ENCODE assay signal across 13 cellular contexts in the genomic region with DNA sequence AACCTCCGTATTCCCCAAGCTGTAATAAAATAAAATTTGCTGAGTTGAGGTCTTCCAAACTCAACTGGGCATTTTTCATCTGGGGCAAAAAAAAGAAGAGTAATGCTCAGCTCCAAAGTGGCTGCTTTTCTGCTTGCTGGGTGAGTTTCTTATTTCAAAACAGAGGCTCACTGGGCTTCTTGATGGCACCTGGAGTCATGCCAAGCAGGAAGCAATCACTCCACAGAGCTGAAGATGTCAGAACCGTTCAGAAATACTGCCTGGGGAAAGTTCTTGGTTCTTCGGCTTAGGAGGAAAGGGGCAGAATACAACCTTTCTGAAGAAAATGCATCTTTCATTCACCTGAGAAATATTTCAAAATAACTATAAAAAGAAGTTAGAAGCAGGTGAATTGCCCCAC. TPM values are rescaled to one million over a fixed set of nuclear protein-coding genes. Genes with fewer than 3 reads are reported as not detected.
DNase-seq lines count a peak whose midpoint lies in the region; ATAC-seq and TF ChIP-seq lines count a peak whose summit lies in the region.
"Had no signal": no experiment of that assay in that cellular context is flagged by ENCODE, and none has a peak within 500 bp of the region (broad histone marks: within the 10 kb centered on the region; RNA-seq: fewer than 3 reads in every experiment).

No MANE protein-coding gene starts in this region.

- no peak for TF ChIP-seq POLR2A in GM18505 (IDR thresholded peaks at IDR 0.05; ENCODE audit: borderline replicate concordance, extremely low read depth, insufficient read depth, insufficient read length)

- DNase-seq in A172 (ENCODE audit: low spot score) (peak; percentile 4), DMS153 treated with DMSO at 0.1 percent for 48 hours (lab: John Stamatoyannopoulos, UW; ENCODE audit: unreplicated experiment) (peak; percentile 3), NCI-H2196 (lab: John Stamatoyannopoulos, UW; ENCODE audit: unreplicated experiment) (peak; percentile 26), globus pallidus (ENCODE audit: low spot score) (peak; percentile 1)
- no peak for DNase-seq in activated CD4-positive, CD25-positive, alpha-beta regulatory T cell (lab: John Stamatoyannopoulos, UW)
- DNase-seq in effector CD4-positive, alpha-beta T cell: no peak
- DNase-seq: OCI-M1, WERI-Rb-1 had no signal

- no peak for ATAC-seq in GM18505 (IDR thresholded peaks at IDR 0.05; ENCODE audit: unreplicated experiment)
- no peak for ATAC-seq in GM18907 (IDR thresholded peaks at IDR 0.05; ENCODE audit: unreplicated experiment)
- ATAC-seq: gastroesophageal sphincter, HepG2 had no signal

RNA-seq across cellular contexts. Expression of gene CCR9, which starts 4.1 kb away (rescaled TPM):
- total RNA-seq in A172 (2014; rRNA removed; shearing (Covaris generic)): not detected in 2 replicates
- total RNA-seq: dermis microvascular lymphatic vessel endothelial cell, gastroesophageal sphincter, HepG2 had no signal

RNA-seq across cellular contexts. Expression of gene LZTFL1, which starts 48.5 kb away (rescaled TPM):
- 14.9 and 20.3 TPM in 2 replicates for total RNA-seq in A172 (2014; rRNA removed; shearing (Covaris generic))

RNA-seq across cellular contexts. Expression of gene CXCR6, which starts 52.9 kb away (rescaled TPM):
- not detected in 2 replicates for total RNA-seq in A172 (2014; rRNA removed; shearing (Covaris generic))
- total RNA-seq: dermis microvascular lymphatic vessel endothelial cell, HepG2 had no signal

Comparison
In these comparisons a context has a peak if more than half of its experiments do, and no peak if none do; other contexts are left out.
1. DNase-seq: peak in A172 (single experiment), DMS153 treated with DMSO at 0.1 percent for 48 hours (single experiment), NCI-H2196 (single experiment) and globus pallidus (single experiment); none in activated CD4-positive, CD25-positive, alpha-beta regulatory T cell (0 of 4) and effector CD4-positive, alpha-beta T cell (single experiment).